In the genomic region with DNA sequence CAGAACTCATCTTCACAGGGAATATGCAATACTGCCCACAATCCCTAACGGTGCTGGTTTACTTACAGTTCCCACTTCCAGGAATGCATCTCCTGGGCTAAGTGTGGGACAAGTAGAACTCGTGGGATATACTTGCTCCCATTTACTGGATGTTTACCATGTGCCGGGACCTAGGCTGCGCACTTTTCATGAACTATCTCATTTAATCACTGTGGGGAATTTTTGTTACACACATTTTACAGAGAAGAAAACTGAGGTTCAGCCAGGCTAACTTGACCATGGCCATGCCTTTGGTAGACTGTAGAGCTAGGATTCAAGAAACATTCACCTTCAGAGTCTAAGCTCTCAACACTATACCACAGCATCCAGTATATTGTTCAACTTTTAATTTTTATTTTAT, we compare ENCODE assay signal across 29 cellular contexts.
"Had no signal": no experiment of that assay in that cellular context is flagged by ENCODE, and none has a peak within 500 bp of the region (broad histone marks: within the 10 kb centered on the region; RNA-seq: fewer than 3 reads in every experiment).

No MANE protein-coding gene starts in this region.

- H3K27me3 ChIP-seq: stomach, testis, thyroid gland, tibial artery, tibial nerve, transverse colon, upper lobe of left lung, upper lobe of right lung, uterus, vagina had no signal

- ATAC-seq: stimulated activated effector memory CD8-positive, alpha-beta T cell treated with anti-CD3 and anti-CD28 coated beads, Interleukin-12 subunit alpha, Interleukin-12 subunit beta, amount 100 ng/mL, for 72 hours; stimulated activated memory B cell treated with anti-CD40 and anti-IgM and Interleukin-4, amounts not matched to agents 10 μg/mL and 1 μg/mL and 100 μg/mL, for 72 hours; stimulated activated naive B cell treated with anti-CD40 and anti-IgM and Interleukin-4, amounts not matched to agents 10 μg/mL and 1 μg/mL and 100 μg/mL, for 72 hours; stimulated activated naive CD8-positive, alpha-beta T cell treated with anti-CD3 and anti-CD28 coated beads, Interleukin-15, amount 100 ng/mL, for 72 hours; stimulated activated naive CD8-positive, alpha-beta T cell treated with anti-CD3 and anti-CD28 coated beads, Interleukin-15, Interleukin-2, amounts not matched to agents 100 U/mL and 50 U/mL, for 24 hours; upper lobe of right lung had no signal

- H3K36me3 ChIP-seq: stomach, suprapubic skin, thoracic aorta, thyroid gland, tibial artery, tibial nerve, transverse colon, upper lobe of left lung, upper lobe of right lung, uterus, vagina had no signal

- H3K27ac Mint-ChIP-seq: stimulated activated effector memory CD8-positive, alpha-beta T cell treated with anti-CD3 and anti-CD28 coated beads, Interleukin-12 subunit alpha, Interleukin-12 subunit beta, amount 100 ng/mL, for 72 hours; stimulated activated memory B cell treated with anti-CD40 and anti-IgM and Interleukin-4, amounts not matched to agents 10 μg/mL and 1 μg/mL and 100 μg/mL, for 72 hours; stimulated activated naive B cell treated with anti-CD40 and anti-IgM and Interleukin-4, amounts not matched to agents 10 μg/mL and 1 μg/mL and 100 μg/mL, for 72 hours; stimulated activated naive CD8-positive, alpha-beta T cell treated with anti-CD3 and anti-CD28 coated beads, Interleukin-15, amount 100 ng/mL, for 72 hours; stimulated activated naive CD8-positive, alpha-beta T cell treated with anti-CD3 and anti-CD28 coated beads, Interleukin-15, Interleukin-2, amounts not matched to agents 100 ng/mL and 50 ng/mL, for 24 hours; type B pancreatic cell had no signal

- H3K4me1 ChIP-seq: testis, thyroid gland, upper lobe of right lung, uterus, vagina had no signal

- H3K4me1 Mint-ChIP-seq: stimulated activated effector memory CD8-positive, alpha-beta T cell treated with anti-CD3 and anti-CD28 coated beads, Interleukin-12 subunit alpha, Interleukin-12 subunit beta, amount 100 ng/mL, for 72 hours; stimulated activated memory B cell treated with anti-CD40 and anti-IgM and Interleukin-4, amounts not matched to agents 10 μg/mL and 1 μg/mL and 100 μg/mL, for 72 hours; stimulated activated naive B cell treated with anti-CD40 and anti-IgM and Interleukin-4, amounts not matched to agents 10 μg/mL and 1 μg/mL and 100 μg/mL, for 72 hours had no signal

- H3K9me3 Mint-ChIP-seq: stimulated activated effector memory CD8-positive, alpha-beta T cell treated with anti-CD3 and anti-CD28 coated beads, Interleukin-12 subunit alpha, Interleukin-12 subunit beta, amount 100 ng/mL, for 72 hours; stimulated activated memory B cell treated with anti-CD40 and anti-IgM and Interleukin-4, amounts not matched to agents 10 μg/mL and 1 μg/mL and 100 μg/mL, for 72 hours; stimulated activated naive CD8-positive, alpha-beta T cell treated with anti-CD3 and anti-CD28 coated beads, Interleukin-15, amount 100 ng/mL, for 72 hours; stimulated activated naive CD8-positive, alpha-beta T cell treated with anti-CD3 and anti-CD28 coated beads, Interleukin-15, Interleukin-2, amounts not matched to agents 100 ng/mL and 50 ng/mL, for 24 hours; type B pancreatic cell had no signal

- H3K4me3 Mint-ChIP-seq: stimulated activated effector memory CD8-positive, alpha-beta T cell treated with anti-CD3 and anti-CD28 coated beads, Interleukin-12 subunit alpha, Interleukin-12 subunit beta, amount 100 ng/mL, for 72 hours; stimulated activated memory B cell treated with anti-CD40 and anti-IgM and Interleukin-4, amounts not matched to agents 10 μg/mL and 1 μg/mL and 100 μg/mL, for 72 hours; stimulated activated naive B cell treated with anti-CD40 and anti-IgM and Interleukin-4, amounts not matched to agents 10 μg/mL and 1 μg/mL and 100 μg/mL, for 72 hours; stimulated activated naive CD8-positive, alpha-beta T cell treated with anti-CD3 and anti-CD28 coated beads, Interleukin-15, amount 100 ng/mL, for 72 hours; stimulated activated naive CD8-positive, alpha-beta T cell treated with anti-CD3 and anti-CD28 coated beads, Interleukin-15, Interleukin-2, amounts not matched to agents 100 ng/mL and 50 ng/mL, for 24 hours; type B pancreatic cell had no signal

- H3K36me3 Mint-ChIP-seq: stimulated activated effector memory CD8-positive, alpha-beta T cell treated with anti-CD3 and anti-CD28 coated beads, Interleukin-12 subunit alpha, Interleukin-12 subunit beta, amount 100 ng/mL, for 72 hours; stimulated activated memory B cell treated with anti-CD40 and anti-IgM and Interleukin-4, amounts not matched to agents 10 μg/mL and 1 μg/mL and 100 μg/mL, for 72 hours; stimulated activated naive B cell treated with anti-CD40 and anti-IgM and Interleukin-4, amounts not matched to agents 10 μg/mL and 1 μg/mL and 100 μg/mL, for 72 hours; type B pancreatic cell had no signal

- H3K27ac ChIP-seq: stomach, suprapubic skin, testis, thoracic aorta, thyroid gland, tibial artery, tibial nerve, transverse colon, upper lobe of left lung, upper lobe of right lung, uterus, vagina had no signal

- FAIRE-seq: urothelium cell line had no signal

- H3K9me3 ChIP-seq: stomach, suprapubic skin, testis, thoracic aorta, thyroid gland, tibial artery, tibial nerve, transverse colon, upper lobe of left lung, upper lobe of right lung, uterus, vagina had no signal

- DNase-seq: stimulated activated CD4-positive, alpha-beta T cell treated with anti-CD3 and anti-CD28 coated beads, Interleukin-2, amount 100 ng/mL, for 48 hours; stimulated activated CD4-positive, alpha-beta T cell treated with anti-CD3 and anti-CD28 coated beads, Interleukin-4, amount 100 ng/mL, for 1 hour; stimulated activated CD4-positive, alpha-beta T cell treated with anti-CD3 and anti-CD28 coated beads, Interleukin-4, amount 100 ng/mL, for 24 hours; stimulated activated CD4-positive, alpha-beta T cell treated with anti-CD3 and anti-CD28 coated beads, Interleukin-4, amount 100 ng/mL, for 4 hours; stimulated activated CD8-positive, alpha-beta memory T cell treated with anti-CD3 and anti-CD28 coated beads, Interleukin-4, amount 100 ng/mL, for 48 hours; stimulated activated naive B cell treated with anti-CD40 and anti-IgM and Interleukin-4, amounts not matched to agents 10 μg/mL and 1 μg/mL and 100 μg/mL, for 72 hours; stimulated activated naive CD4-positive, alpha-beta T cell; stimulated activated naive CD4-positive, alpha-beta T cell treated with Interleukin-2 at 50 U/mL for 16 hours; stimulated activated naive CD8-positive, alpha-beta T cell treated with anti-CD3 and anti-CD28 coated beads, Interleukin-15, amount 100 ng/mL, for 72 hours; stimulated activated naive CD8-positive, alpha-beta T cell treated with anti-CD3 and anti-CD28 coated beads, Interleukin-15, Interleukin-2, amounts not matched to agents 100 U/mL and 50 U/mL, for 24 hours; stomach; substantia nigra; testis; thyroid gland; tibial artery; transverse colon; trophoblast cell; upper lobe of left lung; upper lobe of right lung; uterus had no signal

- H3K4me3 ChIP-seq: stomach, suprapubic skin, testis, thoracic aorta, thyroid gland, tibial artery, tibial nerve, transverse colon, upper lobe of left lung, upper lobe of right lung, uterus, vagina had no signal
